24 cellular contexts compared by ENCODE assay signal in the genomic region with DNA sequence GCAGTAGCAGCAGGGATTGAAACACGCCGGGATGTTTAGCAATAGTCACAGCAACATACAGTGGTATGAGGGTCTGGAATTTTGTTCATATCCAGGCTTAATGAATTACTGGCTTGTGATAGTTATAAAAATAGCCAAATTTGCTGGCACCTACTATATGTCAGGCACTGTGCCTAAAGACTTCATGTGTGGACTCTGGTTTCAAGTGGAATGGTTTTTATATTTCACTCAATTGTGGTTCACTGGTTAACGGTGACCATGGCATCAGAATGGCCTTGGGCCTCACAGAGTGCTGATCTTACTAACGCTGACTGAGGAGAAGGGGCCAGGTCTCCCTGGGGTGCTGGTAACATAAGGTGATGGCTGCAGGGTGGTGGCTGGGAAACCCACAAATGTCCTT.
"Had no signal": no experiment of that assay in that cellular context is flagged by ENCODE, and none has a peak within 500 bp of the region (broad histone marks: within the 10 kb centered on the region; RNA-seq: fewer than 3 reads in every experiment).

No MANE protein-coding gene starts in this region.

- H3K27ac ChIP-seq: foreskin keratinocyte, pancreas, prostate gland, spleen, thoracic aorta, VCaP had no signal

- H3K4me3 ChIP-seq: pancreas, prostate gland, spleen, thoracic aorta had no signal

- H3K4me1 ChIP-seq: foreskin keratinocyte, pancreas, prostate gland, spleen had no signal

- H3K4me1 Mint-ChIP-seq: activated CD4-positive, alpha-beta T cell treated with anti-CD3 and anti-CD28 coated beads, Interleukin-2, amount 10 ng/mL, durations not matched to agents 24 days and 14 days; naive thymus-derived CD8-positive, alpha-beta T cell had no signal

- H3K9me3 Mint-ChIP-seq: activated CD4-positive, alpha-beta memory T cell treated with anti-CD3 and anti-CD28 coated beads for 36 hours; activated CD4-positive, alpha-beta T cell treated with anti-CD3 and anti-CD28 coated beads, Interleukin-2, amount 10 ng/mL, durations not matched to agents 24 days and 14 days; activated T-cell treated with anti-CD3 and anti-CD28 coated beads, Interleukin-2, amount 50 U/mL, for 24 hours; activated T-helper 17 cell treated with anti-CD3 and anti-CD28 coated beads, Interleukin-2, amount 50 U/mL, for 72 hours; mesothelial cell of epicardium; neural crest cell had no signal

- H3K36me3 Mint-ChIP-seq: activated CD4-positive, alpha-beta memory T cell treated with anti-CD3 and anti-CD28 coated beads for 36 hours; mesothelial cell of epicardium; naive thymus-derived CD8-positive, alpha-beta T cell had no signal

- H3K9me3 ChIP-seq: pancreas, prostate gland, spleen, thoracic aorta had no signal

- ATAC-seq: activated CD4-positive, CD25-positive, alpha-beta regulatory T cell treated with anti-CD3 and anti-CD28 coated beads, Interleukin-2, amount 50 U/mL, for 24 hours; activated T-helper 17 cell treated with anti-CD3 and anti-CD28 coated beads, Interleukin-2, amount 50 U/mL, for 72 hours; foreskin keratinocyte; naive thymus-derived CD8-positive, alpha-beta T cell; pancreas; stimulated activated naive CD8-positive, alpha-beta T cell treated with anti-CD3 and anti-CD28 coated beads, Interleukin-15, Interleukin-2, amounts not matched to agents 100 U/mL and 50 U/mL, for 24 hours had no signal

- H3K4me3 Mint-ChIP-seq: activated CD4-positive, alpha-beta memory T cell treated with anti-CD3 and anti-CD28 coated beads for 36 hours; activated CD4-positive, alpha-beta T cell treated with anti-CD3 and anti-CD28 coated beads, Interleukin-2, amount 10 ng/mL, durations not matched to agents 24 days and 14 days; activated T-cell treated with anti-CD3 and anti-CD28 coated beads, Interleukin-2, amount 50 U/mL, for 24 hours; activated T-helper 17 cell treated with anti-CD3 and anti-CD28 coated beads, Interleukin-2, amount 50 U/mL, for 72 hours; mesothelial cell of epicardium; naive thymus-derived CD8-positive, alpha-beta T cell; neural crest cell had no signal

- FAIRE-seq: endothelial cell of umbilical vein, urothelium cell line had no signal

- H3K36me3 ChIP-seq: pancreas, prostate gland, spleen, thoracic aorta had no signal

- H3K27me3 ChIP-seq: foreskin keratinocyte, pancreas had no signal

- DNase-seq: activated CD4-positive, alpha-beta memory T cell treated with anti-CD3 and anti-CD28 coated beads for 36 hours; activated CD4-positive, alpha-beta T cell treated with anti-CD3 and anti-CD28 coated beads, Interleukin-2, amount 10 ng/mL, durations not matched to agents 24 days and 14 days; activated CD8-positive, alpha-beta memory T cell treated with anti-CD3 and anti-CD28 coated beads, Interleukin-2, amount 50 U/mL, for 48 hours; activated gamma-delta T cell treated with Interleukin-2 at 50 U/mL for 16 hours; activated naive CD4-positive, alpha-beta T cell treated with anti-CD3 and anti-CD28 coated beads, Interleukin-2, amount 50 U/mL, for 16 hours; activated T-cell treated with anti-CD3 and anti-CD28 coated beads, Interleukin-2, amount 50 U/mL, for 24 hours; amygdala; foreskin keratinocyte; islet precursor cell; naive thymus-derived CD8-positive, alpha-beta T cell; nucleus accumbens; pancreas; spleen; stimulated activated naive CD8-positive, alpha-beta T cell treated with anti-CD3 and anti-CD28 coated beads, Interleukin-15, Interleukin-2, amounts not matched to agents 100 U/mL and 50 U/mL, for 24 hours; trophoblast cell had no signal

- H3K27ac Mint-ChIP-seq: activated CD4-positive, alpha-beta memory T cell treated with anti-CD3 and anti-CD28 coated beads for 36 hours; activated CD4-positive, alpha-beta T cell treated with anti-CD3 and anti-CD28 coated beads, Interleukin-2, amount 10 ng/mL, durations not matched to agents 24 days and 14 days; activated T-cell treated with anti-CD3 and anti-CD28 coated beads, Interleukin-2, amount 50 U/mL, for 24 hours; activated T-helper 17 cell treated with anti-CD3 and anti-CD28 coated beads, Interleukin-2, amount 50 U/mL, for 72 hours; mesothelial cell of epicardium; naive thymus-derived CD8-positive, alpha-beta T cell had no signal
